10 cellular contexts compared by ENCODE assay signal in genomic region chr5:72178910-72179815, GRCh38.
A peak's percentile ranks its signal among the peaks of the same experiment; 100 is the strongest.
DNase-seq lines count a peak whose midpoint lies in the region; ATAC-seq and TF ChIP-seq lines count a peak whose summit lies in the region.
"Had no signal": no experiment of that assay in that cellular context is flagged by ENCODE, and none has a peak within 500 bp of the region (broad histone marks: within the 10 kb centered on the region; RNA-seq: fewer than 3 reads in every experiment).

No MANE protein-coding gene starts in this region.

- 0 out of 2 replicates have a peak, but pooled peaks cover 4% of the 10 kb centered on the region for H4K20me1 ChIP-seq in IMR-90 (ENCODE audit: insufficient read depth, low read length)

- peak overlapping the region; percentile 85 for H3K23ac ChIP-seq in IMR-90 (ENCODE audit: low read depth, low read length)

- no peaks in the 10 kb centered on the region for H3K27me3 Mint-ChIP-seq in chondrocyte (ENCODE audit: low read depth)
- peaks cover 41 to 60% of the 10 kb centered on the region in 2 donors for H3K27me3 Mint-ChIP-seq in natural killer cell treated with Interleukin-12 subunit alpha and Interleukin-12 subunit beta and Interleukin-15 and Interleukin-18, amount 100 ng/mL, for 72 hours

- H3K27ac ChIP-seq in IMR-90 (ENCODE audit: insufficient read depth, low read length): peak overlapping the region; percentile 92
- peak overlapping the region; percentile 56 to 77 for H3K27ac ChIP-seq in testis

- DNase-seq in IMR-90: peak; percentile 91
- peak; percentile 96 for DNase-seq in chondrocyte (ENCODE audit: low spot score)
- DNase-seq in lower leg skin (ENCODE audit: low spot score in 2 of 2): peak; percentile 70 to 95
- peak; percentile 89 for DNase-seq in testis
- DNase-seq in natural killer cell treated with Interleukin-12 subunit alpha and Interleukin-12 subunit beta and Interleukin-15 and Interleukin-18, amount 100 ng/mL, for 72 hours (ENCODE audit: low spot score): no peak
- DNase-seq in activated CD4-positive, alpha-beta T cell treated with anti-CD3 and anti-CD28 coated beads, Interleukin-2, amount 50 U/mL, for 4 hours: no peak
- DNase-seq in GM10266 (ENCODE audit: extremely low spot score): no peak
- no peak for DNase-seq in central memory CD4-positive, alpha-beta T cell
- DNase-seq: NK-92 treated with Interleukin-12 subunit alpha and Interleukin-12 subunit beta, amount 100 ng/mL, for 24 hours had no signal

- H3K4me1 Mint-ChIP-seq in chondrocyte (ENCODE audit: low read depth): peaks cover 90% of the 10 kb centered on the region
- peaks cover 0 to 4% of the 10 kb centered on the region in 2 donors for H3K4me1 Mint-ChIP-seq in natural killer cell treated with Interleukin-12 subunit alpha and Interleukin-12 subunit beta and Interleukin-15 and Interleukin-18, amount 100 ng/mL, for 72 hours (ENCODE audit: low read depth in 2 of 2)
- H3K4me1 Mint-ChIP-seq: central memory CD8-positive, alpha-beta T cell had no signal

- H3K4me3 ChIP-seq in IMR-90 (ENCODE audit: insufficient read depth, low read depth, low read length) (no peak overlapping the region), lower leg skin (ENCODE audit: low read depth, poor library complexity, severe bottlenecking) (no peak overlapping the region), testis (no peak overlapping the region)

- POLR2A ChIA-PET in IMR-90 (lab: Charles Lee; ENCODE audit: unreplicated experiment): no interaction called here

- peak overlapping the region; percentile 57 for H3K9ac ChIP-seq in IMR-90 (ENCODE audit: low read depth, low read length)

- peak overlapping the region; percentile 54 to 85 for H4K8ac ChIP-seq in IMR-90 (ENCODE audit: low read depth in 2 of 2, low read length in 2 of 2)

- peak overlapping the region; percentile 95 for H4K91ac ChIP-seq in IMR-90 (ENCODE audit: insufficient read depth, low read depth, low read length)

- H3K36me3 ChIP-seq in IMR-90 (ENCODE audit: control insufficient read depth, insufficient read depth, low read length): peaks cover 22% of the 10 kb centered on the region
- H3K36me3 ChIP-seq in testis (ENCODE audit: low read depth, missing control alignments): no peaks in the 10 kb centered on the region

- peak overlapping the region; percentile 79; the same call in 2 of the 3 replicates for H2BK15ac ChIP-seq in IMR-90 (ENCODE audit: low read depth, low read length)

- peaks cover 45 to 85% of the 10 kb centered on the region in 2 experiments for H3K79me1 ChIP-seq in IMR-90 (ENCODE audit: low read depth in 1 of 2, low read length in 2 of 2)

- H3K4me1 ChIP-seq in IMR-90 (ENCODE audit: control insufficient read depth, insufficient read depth, low read length) (peaks cover 18% of the 10 kb centered on the region), testis (peaks cover 23% of the 10 kb centered on the region)

- BruUV-seq in IMR-90 (replicated peaks; lab: Mats Ljungman, UMichigan): no TSS peak

- TF ChIP-seq POLR2A in IMR-90 (IDR thresholded peaks at IDR 0.05; ENCODE audit: low read depth, low read length) (no peak), lower leg skin (IDR thresholded peaks at IDR 0.05) (no peak), testis (IDR thresholded peaks at IDR 0.05) (no peak)

- H2AK5ac ChIP-seq in IMR-90 (ENCODE audit: low read depth, low read length): peak overlapping the region; percentile 94

- dilution Hi-C loops in IMR-90 (cut with HindIII; ENCODE audit: low sequenced_read_pairs, unreplicated experiment): no loop called here

- no peaks in the 10 kb centered on the region for H3K27me3 ChIP-seq in IMR-90 (ENCODE audit: control insufficient read depth, insufficient read depth, low read length)
- H3K27me3 ChIP-seq in testis: no peaks in the 10 kb centered on the region

- H3K36me3 Mint-ChIP-seq in chondrocyte (ENCODE audit: low read depth): peaks cover 24% of the 10 kb centered on the region
- no peaks in the 10 kb centered on the region for H3K36me3 Mint-ChIP-seq in natural killer cell treated with Interleukin-12 subunit alpha and Interleukin-12 subunit beta and Interleukin-15 and Interleukin-18, amount 100 ng/mL, for 72 hours

- CTCF ChIA-PET in IMR-90 (lab: Yijun Ruan, JAX): no interaction called here

- TF ChIP-seq CTCF in IMR-90 (conservative IDR thresholded peaks at IDR 0.05; ENCODE audit: low read depth, low read length) (no peak), chondrocyte (IDR thresholded peaks at IDR 0.05) (no peak), lower leg skin (IDR thresholded peaks at IDR 0.05) (no peak), testis (IDR thresholded peaks at IDR 0.05) (no peak), GM10266 (IDR thresholded peaks at IDR 0.05; ENCODE audit: control insufficient read depth, insufficient read depth, low read depth, missing control alignments) (no peak)

- in situ Hi-C loops in IMR-90 (cut with MboI; ENCODE audit: low sequenced_read_pairs): no loop called here

- H3K9me3 ChIP-seq in IMR-90 (ENCODE audit: control insufficient read depth, insufficient read depth, low read length) (no peaks in the 10 kb centered on the region), testis (no peaks in the 10 kb centered on the region)

- peak overlapping the region; percentile 99 for H3K27ac Mint-ChIP-seq in chondrocyte (ENCODE audit: unreplicated experiment)
- H3K27ac Mint-ChIP-seq in natural killer cell treated with Interleukin-12 subunit alpha and Interleukin-12 subunit beta and Interleukin-15 and Interleukin-18, amount 100 ng/mL, for 72 hours: no peak overlapping the region

- H2AFZ ChIP-seq in IMR-90 (replicated peaks; ENCODE audit: low read length, poor library complexity): peak overlapping the region; percentile 60

- TF ChIP-seq RAD21 in IMR-90 (IDR thresholded peaks at IDR 0.05; ENCODE audit: low read length): no peak; the same call in 1 of the 2 replicates

- H3K18ac ChIP-seq in IMR-90 (ENCODE audit: low read depth, low read length): peak overlapping the region; percentile 70

- intact Hi-C loops in IMR-90 (cut with micrococcal nuclease) (no loop called here), lower leg skin (cut with DNase I; ENCODE audit: low total_unique reads) (no loop called here), testis (cut with DNase I; ENCODE audit: low total_unique reads) (no loop called here)

- H2BK120ac ChIP-seq in IMR-90 (ENCODE audit: low read depth, low read length): peak overlapping the region; percentile 94

- peak overlapping the region; percentile 86 for H3K14ac ChIP-seq in IMR-90 (replicated peaks; ENCODE audit: low read depth, low read length)

- WGBS in IMR-90 (ENCODE audit: extremely low coverage in 2 of 2, insufficient read length in 1 of 2), 2 experiments: 20% methylated on average over 12 of the region's 29 CpGs; no CpG with 5 or more reads in 1 of the 2 experiments
- WGBS in lower leg skin, 2 donors: 31 to 33% methylated on average over 29 of the region's 29 CpGs
- 31 to 53% methylated on average over 19 to 29 of the region's 29 CpGs for WGBS in testis, 2 donors

- H3K4me2 ChIP-seq in IMR-90 (ENCODE audit: low read depth, low read length): peak overlapping the region; percentile 78

- peak overlapping the region; percentile 80 for H2BK5ac ChIP-seq in IMR-90 (ENCODE audit: low read depth, low read length, poor library complexity, severe bottlenecking)

- H4K5ac ChIP-seq in IMR-90 (ENCODE audit: low read depth, low read length): peak overlapping the region; percentile 76

- peak overlapping the region; percentile 96 for H3K4ac ChIP-seq in IMR-90 (ENCODE audit: low read depth, low read length)

- H3K9me1 ChIP-seq in IMR-90 (ENCODE audit: insufficient read depth, low read length): peaks cover 23% of the 10 kb centered on the region

- H3K56ac ChIP-seq in IMR-90 (ENCODE audit: extremely low read depth, insufficient read depth, low read length): peak overlapping the region; percentile 90

- no peaks in the 10 kb centered on the region for H3K9me3 Mint-ChIP-seq in chondrocyte (ENCODE audit: low read depth)
- H3K9me3 Mint-ChIP-seq in natural killer cell treated with Interleukin-12 subunit alpha and Interleukin-12 subunit beta and Interleukin-15 and Interleukin-18, amount 100 ng/mL, for 72 hours: no peaks in the 10 kb centered on the region
- H3K9me3 Mint-ChIP-seq: central memory CD8-positive, alpha-beta T cell had no signal

- H2BK20ac ChIP-seq in IMR-90 (ENCODE audit: low read depth, low read length): peak overlapping the region; percentile 88

- peak; percentile 95 for ATAC-seq in IMR-90 (ENCODE audit: low read depth)
- no peak for ATAC-seq in natural killer cell treated with Interleukin-12 subunit alpha and Interleukin-12 subunit beta and Interleukin-15 and Interleukin-18, amount 100 ng/mL, for 72 hours

- peak overlapping the region; percentile 80 for H3K4me3 Mint-ChIP-seq in chondrocyte (ENCODE audit: unreplicated experiment)
- no peak overlapping the region for H3K4me3 Mint-ChIP-seq in natural killer cell treated with Interleukin-12 subunit alpha and Interleukin-12 subunit beta and Interleukin-15 and Interleukin-18, amount 100 ng/mL, for 72 hours
- H3K4me3 Mint-ChIP-seq: central memory CD8-positive, alpha-beta T cell had no signal

- peak overlapping the region; percentile 84 for H2AK9ac ChIP-seq in IMR-90 (replicated peaks; ENCODE audit: low read depth, low read length, poor library complexity)

TF ChIP-seq in IMR-90, 13 proteins besides CTCF, POLR2A, EP300 and RAD21 (continues in another document):
- TF ChIP-seq RFX5 (IDR thresholded peaks at IDR 0.05; ENCODE audit: low read depth, low read length) (no peak), MAFK (IDR thresholded peaks at IDR 0.05; ENCODE audit: low read depth, low read length) (no peak), MXI1 (IDR thresholded peaks at IDR 0.05; ENCODE audit: borderline replicate concordance, low read depth, low read length) (no peak), FOS (IDR thresholded peaks at IDR 0.05; ENCODE audit: low read depth, low read length) (no peak), RCOR1 (IDR thresholded peaks at IDR 0.05; ENCODE audit: insufficient replicate concordance, low read length) (no peak), BHLHE40 (IDR thresholded peaks at IDR 0.05; ENCODE audit: low read depth, low read length) (peak; percentile 4; the same call in 1 of the 2 replicates), NFE2L2 (IDR thresholded peaks at IDR 0.05; ENCODE audit: low read depth, low read length) (no peak), CEBPB (IDR thresholded peaks at IDR 0.05; ENCODE audit: low read depth, low read length) (0 out of 2 replicates have a peak, but pooled peaks have one; percentile 14), SMC3 (IDR thresholded peaks at IDR 0.05; ENCODE audit: low read depth, low read length) (0 out of 2 replicates have a peak, but pooled peaks have one; percentile 24), ELK1 (IDR thresholded peaks at IDR 0.05; ENCODE audit: borderline replicate concordance, low read depth, low read length) (no peak)

Comparison
In these comparisons a context has a peak if more than half of its experiments do, and no peak if none do; other contexts are left out.
1. DNase-seq: peak in IMR-90 (single experiment), chondrocyte (single experiment), lower leg skin (2 of 2) and testis (single experiment); none in natural killer cell treated with Interleukin-12 subunit alpha and Interleukin-12 subunit beta and Interleukin-15 and Interleukin-18, amount 100 ng/mL, for 72 hours (single experiment), activated CD4-positive, alpha-beta T cell treated with anti-CD3 and anti-CD28 coated beads, Interleukin-2, amount 50 U/mL, for 4 hours (0 of 2), GM10266 (single experiment) and central memory CD4-positive, alpha-beta T cell (single experiment).